Comparison of ENCODE assay signal across 1 cellular context in the genomic region with DNA sequence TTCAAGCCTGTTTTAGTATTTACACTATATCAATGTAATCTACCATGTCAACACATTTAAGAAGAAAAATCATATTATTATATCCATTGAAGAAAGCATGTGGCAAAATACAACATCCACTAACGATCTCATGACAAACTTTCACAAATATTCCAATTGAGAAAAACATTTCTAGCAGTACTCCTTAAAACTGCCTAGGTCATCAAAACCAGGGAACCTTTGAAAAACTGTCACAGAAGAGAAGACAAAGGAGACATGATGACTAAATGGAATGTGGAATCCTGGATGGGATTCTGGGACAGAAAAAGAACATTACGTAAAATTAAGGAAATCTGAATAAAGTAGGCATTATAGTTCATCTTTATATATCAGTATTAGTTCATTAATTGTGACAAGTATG.
TF ChIP-seq lines count a peak whose summit lies in the region.

No MANE protein-coding gene starts in this region.

TF ChIP-seq in K562, 482 proteins besides CTCF, POLR2A, EP300 and RAD21 (continued from another document):
- TF ChIP-seq, protein P1, sequence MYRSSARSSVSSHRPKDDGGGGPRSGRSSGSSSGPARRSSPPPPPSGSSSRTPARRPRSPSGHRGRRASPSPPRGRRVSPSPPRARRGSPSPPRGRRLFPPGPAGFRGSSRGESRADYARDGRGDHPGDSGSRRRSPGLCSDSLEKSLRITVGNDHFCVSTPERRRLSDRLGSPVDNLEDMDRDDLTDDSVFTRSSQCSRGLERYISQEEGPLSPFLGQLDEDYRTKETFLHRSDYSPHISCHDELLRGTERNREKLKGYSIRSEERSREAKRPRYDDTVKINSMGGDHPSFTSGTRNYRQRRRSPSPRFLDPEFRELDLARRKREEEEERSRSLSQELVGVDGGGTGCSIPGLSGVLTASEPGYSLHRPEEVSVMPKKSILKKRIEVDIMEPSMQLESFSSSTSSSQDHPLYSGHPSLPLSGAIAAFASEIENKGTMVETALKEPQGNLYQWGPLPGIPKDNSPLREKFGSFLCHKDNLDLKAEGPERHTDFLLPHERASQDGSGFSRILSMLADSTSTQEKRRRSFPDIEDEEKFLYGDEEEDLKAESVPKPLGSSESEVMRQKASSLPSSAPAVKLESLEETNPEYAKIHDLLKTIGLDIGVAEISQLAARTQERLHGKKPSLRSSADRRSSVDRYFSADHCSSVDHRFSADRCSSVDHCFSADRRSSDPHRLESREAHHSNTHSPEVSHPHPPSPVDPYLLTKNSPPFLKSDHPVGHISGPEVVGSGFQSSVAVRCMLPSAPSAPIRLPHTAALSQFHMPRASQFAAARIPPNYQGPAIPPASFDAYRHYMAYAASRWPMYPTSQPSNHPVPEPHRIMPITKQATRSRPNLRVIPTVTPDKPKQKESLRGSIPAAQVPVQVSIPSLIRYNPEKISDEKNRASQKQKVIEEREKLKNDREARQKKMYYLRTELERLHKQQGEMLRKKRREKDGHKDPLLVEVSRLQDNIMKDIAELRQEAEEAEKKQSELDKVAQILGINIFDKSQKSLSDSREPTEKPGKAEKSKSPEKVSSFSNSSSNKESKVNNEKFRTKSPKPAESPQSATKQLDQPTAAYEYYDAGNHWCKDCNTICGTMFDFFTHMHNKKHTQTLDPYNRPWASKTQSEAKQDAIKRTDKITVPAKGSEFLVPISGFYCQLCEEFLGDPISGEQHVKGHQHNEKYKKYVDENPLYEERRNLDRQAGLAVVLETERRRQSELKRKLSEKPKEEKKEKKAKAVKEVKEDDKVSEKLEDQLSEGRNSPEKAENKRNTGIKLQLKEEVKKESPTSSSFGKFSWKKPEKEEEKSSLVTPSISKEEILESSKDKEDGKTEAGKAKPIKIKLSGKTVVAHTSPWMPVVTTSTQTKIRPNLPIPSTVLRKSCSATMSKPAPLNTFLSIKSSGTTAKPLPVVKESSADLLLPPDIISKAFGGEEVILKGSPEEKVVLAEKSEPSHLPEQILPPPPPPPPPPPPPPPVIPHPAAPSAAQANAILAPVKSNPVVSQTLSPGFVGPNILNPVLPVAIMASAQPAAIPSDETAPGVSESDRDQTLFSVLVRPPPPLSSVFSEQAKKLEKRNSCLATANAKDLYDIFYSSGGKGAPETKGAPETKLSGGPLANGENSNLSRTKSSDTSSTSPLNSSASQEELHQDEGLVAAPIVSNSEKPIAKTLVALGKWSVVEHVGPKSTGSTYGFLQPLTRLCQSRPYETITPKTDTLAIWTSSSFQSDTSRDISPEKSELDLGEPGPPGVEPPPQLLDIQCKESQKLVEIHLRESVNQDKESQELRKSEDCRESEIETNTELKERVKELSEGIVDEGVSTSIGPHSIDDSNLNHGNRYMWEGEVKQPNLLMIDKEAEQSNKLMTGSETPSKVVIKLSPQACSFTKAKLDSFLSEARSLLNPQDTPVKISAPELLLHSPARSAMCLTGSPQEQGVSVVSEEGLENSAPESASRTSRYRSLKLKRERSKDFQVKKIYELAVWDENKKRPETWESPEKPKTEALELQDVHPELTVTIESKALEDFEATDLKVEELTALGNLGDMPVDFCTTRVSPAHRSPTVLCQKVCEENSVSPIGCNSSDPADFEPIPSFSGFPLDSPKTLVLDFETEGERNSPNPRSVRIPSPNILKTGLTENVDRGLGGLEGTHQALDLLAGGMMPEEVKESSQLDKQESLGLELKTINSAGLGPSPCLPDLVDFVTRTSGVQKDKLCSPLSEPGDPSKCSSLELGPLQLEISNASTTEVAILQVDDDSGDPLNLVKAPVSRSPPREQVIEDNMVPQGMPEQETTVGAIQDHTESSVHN (IDR thresholded peaks at IDR 0.05; ENCODE audit: borderline replicate concordance in 1 of 2, low read depth in 1 of 2), result no peak
- TF ChIP-seq MAFK (IDR thresholded peaks at IDR 0.05; ENCODE audit: low read length) (peak; percentile 81), MAFF (IDR thresholded peaks at IDR 0.05; ENCODE audit: low read length) (peak; percentile 73), MAFG (tag; conservative IDR thresholded peaks at IDR 0.05) (peak; percentile 59; the same call in 1 of the 2 replicates), ILF3 (IDR thresholded peaks at IDR 0.05; ENCODE audit: borderline replicate concordance) (no peak), ZNF316 (IDR thresholded peaks at IDR 0.05) (peak; percentile 69), CBX5 (IDR thresholded peaks at IDR 0.05; ENCODE audit: borderline replicate concordance, low read depth) (no peak)
- TF ChIP-seq, protein P2, sequence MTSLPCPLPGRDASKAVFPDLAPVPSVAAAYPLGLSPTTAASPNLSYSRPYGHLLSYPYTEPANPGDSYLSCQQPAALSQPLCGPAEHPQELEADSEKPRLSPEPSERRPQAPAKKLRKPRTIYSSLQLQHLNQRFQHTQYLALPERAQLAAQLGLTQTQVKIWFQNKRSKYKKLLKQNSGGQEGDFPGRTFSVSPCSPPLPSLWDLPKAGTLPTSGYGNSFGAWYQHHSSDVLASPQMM (CRISPR knock-in tag; IDR thresholded peaks at IDR 0.05), result no peak
